In the genomic region with DNA sequence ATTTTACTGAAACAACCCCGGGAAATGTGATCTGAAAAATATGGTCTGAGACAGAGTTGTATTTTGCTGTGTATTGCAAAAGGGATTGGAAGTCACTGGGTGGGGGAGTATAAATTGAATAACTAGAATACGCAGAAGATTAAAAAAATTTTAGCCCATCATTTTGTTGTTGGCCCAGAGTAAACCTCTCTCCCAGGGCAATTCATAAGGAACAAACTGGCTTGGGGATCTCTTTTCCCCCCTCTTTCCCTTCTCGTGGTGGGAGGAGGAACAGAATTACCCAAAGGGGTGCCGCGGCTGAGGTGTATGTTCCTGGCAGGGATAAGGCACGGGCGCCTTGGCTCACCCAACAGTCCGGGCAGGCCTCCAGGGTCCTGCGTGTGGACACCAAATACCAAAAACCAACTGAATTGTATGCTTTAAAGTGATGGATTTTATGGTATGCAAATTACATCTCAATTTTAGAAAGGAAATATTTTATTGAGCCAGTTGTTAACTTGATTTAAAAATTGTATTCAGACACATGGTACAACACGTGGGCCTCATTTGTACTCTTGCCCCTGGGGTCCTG, we compare ENCODE assay signal across 2 cellular contexts.
TF ChIP-seq lines count a peak whose summit lies in the region.

No MANE protein-coding gene starts in this region.

TF ChIP-seq in SK-N-SH treated with all-trans-retinoic acid at 6 μM for 48 hours, 23 proteins besides CTCF, POLR2A, EP300 and RAD21 (continued from another document):
- no peak for TF ChIP-seq TCF4 (CRISPR knock-in tag; IDR thresholded peaks at IDR 0.05; ENCODE audit: borderline replicate concordance)
- TF ChIP-seq OSR1 (CRISPR knock-in tag; IDR thresholded peaks at IDR 0.05) = no peak
- TF ChIP-seq ISL1 (CRISPR knock-in tag; IDR thresholded peaks at IDR 0.05) = no peak
- TF ChIP-seq, protein P1, sequence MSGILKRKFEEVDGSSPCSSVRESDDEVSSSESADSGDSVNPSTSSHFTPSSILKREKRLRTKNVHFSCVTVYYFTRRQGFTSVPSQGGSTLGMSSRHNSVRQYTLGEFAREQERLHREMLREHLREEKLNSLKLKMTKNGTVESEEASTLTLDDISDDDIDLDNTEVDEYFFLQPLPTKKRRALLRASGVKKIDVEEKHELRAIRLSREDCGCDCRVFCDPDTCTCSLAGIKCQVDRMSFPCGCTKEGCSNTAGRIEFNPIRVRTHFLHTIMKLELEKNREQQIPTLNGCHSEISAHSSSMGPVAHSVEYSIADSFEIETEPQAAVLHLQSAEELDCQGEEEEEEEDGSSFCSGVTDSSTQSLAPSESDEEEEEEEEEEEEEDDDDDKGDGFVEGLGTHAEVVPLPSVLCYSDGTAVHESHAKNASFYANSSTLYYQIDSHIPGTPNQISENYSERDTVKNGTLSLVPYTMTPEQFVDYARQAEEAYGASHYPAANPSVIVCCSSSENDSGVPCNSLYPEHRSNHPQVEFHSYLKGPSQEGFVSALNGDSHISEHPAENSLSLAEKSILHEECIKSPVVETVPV (CRISPR knock-in tag; IDR thresholded peaks at IDR 0.05) = no peak
- TF ChIP-seq SNAI2 (CRISPR knock-in tag; IDR thresholded peaks at IDR 0.05) = no peak
- no peak for TF ChIP-seq ZNF565 (CRISPR knock-in tag; conservative IDR thresholded peaks at IDR 0.05; ENCODE audit: low read depth)
- TF ChIP-seq, protein P2, sequence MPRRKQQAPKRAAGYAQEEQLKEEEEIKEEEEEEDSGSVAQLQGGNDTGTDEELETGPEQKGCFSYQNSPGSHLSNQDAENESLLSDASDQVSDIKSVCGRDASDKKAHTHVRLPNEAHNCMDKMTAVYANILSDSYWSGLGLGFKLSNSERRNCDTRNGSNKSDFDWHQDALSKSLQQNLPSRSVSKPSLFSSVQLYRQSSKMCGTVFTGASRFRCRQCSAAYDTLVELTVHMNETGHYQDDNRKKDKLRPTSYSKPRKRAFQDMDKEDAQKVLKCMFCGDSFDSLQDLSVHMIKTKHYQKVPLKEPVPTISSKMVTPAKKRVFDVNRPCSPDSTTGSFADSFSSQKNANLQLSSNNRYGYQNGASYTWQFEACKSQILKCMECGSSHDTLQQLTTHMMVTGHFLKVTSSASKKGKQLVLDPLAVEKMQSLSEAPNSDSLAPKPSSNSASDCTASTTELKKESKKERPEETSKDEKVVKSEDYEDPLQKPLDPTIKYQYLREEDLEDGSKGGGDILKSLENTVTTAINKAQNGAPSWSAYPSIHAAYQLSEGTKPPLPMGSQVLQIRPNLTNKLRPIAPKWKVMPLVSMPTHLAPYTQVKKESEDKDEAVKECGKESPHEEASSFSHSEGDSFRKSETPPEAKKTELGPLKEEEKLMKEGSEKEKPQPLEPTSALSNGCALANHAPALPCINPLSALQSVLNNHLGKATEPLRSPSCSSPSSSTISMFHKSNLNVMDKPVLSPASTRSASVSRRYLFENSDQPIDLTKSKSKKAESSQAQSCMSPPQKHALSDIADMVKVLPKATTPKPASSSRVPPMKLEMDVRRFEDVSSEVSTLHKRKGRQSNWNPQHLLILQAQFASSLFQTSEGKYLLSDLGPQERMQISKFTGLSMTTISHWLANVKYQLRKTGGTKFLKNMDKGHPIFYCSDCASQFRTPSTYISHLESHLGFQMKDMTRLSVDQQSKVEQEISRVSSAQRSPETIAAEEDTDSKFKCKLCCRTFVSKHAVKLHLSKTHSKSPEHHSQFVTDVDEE (CRISPR knock-in tag; IDR thresholded peaks at IDR 0.05) = no peak
- TF ChIP-seq BACH2 (CRISPR knock-in tag; IDR thresholded peaks at IDR 0.05; ENCODE audit: borderline replicate concordance) = no peak
- no peak for TF ChIP-seq ZFP3 (CRISPR knock-in tag; IDR thresholded peaks at IDR 0.05)
- TF ChIP-seq, protein P3, sequence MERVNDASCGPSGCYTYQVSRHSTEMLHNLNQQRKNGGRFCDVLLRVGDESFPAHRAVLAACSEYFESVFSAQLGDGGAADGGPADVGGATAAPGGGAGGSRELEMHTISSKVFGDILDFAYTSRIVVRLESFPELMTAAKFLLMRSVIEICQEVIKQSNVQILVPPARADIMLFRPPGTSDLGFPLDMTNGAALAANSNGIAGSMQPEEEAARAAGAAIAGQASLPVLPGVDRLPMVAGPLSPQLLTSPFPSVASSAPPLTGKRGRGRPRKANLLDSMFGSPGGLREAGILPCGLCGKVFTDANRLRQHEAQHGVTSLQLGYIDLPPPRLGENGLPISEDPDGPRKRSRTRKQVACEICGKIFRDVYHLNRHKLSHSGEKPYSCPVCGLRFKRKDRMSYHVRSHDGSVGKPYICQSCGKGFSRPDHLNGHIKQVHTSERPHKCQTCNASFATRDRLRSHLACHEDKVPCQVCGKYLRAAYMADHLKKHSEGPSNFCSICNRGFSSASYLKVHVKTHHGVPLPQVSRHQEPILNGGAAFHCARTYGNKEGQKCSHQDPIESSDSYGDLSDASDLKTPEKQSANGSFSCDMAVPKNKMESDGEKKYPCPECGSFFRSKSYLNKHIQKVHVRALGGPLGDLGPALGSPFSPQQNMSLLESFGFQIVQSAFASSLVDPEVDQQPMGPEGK (CRISPR knock-in tag; IDR thresholded peaks at IDR 0.05; ENCODE audit: borderline replicate concordance) = no peak
- TF ChIP-seq, protein P4, sequence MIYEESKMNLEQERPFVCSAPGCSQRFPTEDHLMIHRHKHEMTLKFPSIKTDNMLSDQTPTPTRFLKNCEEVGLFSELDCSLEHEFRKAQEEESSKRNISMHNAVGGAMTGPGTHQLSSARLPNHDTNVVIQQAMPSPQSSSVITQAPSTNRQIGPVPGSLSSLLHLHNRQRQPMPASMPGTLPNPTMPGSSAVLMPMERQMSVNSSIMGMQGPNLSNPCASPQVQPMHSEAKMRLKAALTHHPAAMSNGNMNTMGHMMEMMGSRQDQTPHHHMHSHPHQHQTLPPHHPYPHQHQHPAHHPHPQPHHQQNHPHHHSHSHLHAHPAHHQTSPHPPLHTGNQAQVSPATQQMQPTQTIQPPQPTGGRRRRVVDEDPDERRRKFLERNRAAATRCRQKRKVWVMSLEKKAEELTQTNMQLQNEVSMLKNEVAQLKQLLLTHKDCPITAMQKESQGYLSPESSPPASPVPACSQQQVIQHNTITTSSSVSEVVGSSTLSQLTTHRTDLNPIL (CRISPR knock-in tag; IDR thresholded peaks at IDR 0.05; ENCODE audit: low read depth) = no peak
- TF ChIP-seq CSDC2 (CRISPR knock-in tag; IDR thresholded peaks at IDR 0.05) = no peak

TF ChIP-seq in SK-N-SH, 30 proteins besides CTCF, POLR2A, EP300 and RAD21 (continued from another document):
- TF ChIP-seq, protein P5, sequence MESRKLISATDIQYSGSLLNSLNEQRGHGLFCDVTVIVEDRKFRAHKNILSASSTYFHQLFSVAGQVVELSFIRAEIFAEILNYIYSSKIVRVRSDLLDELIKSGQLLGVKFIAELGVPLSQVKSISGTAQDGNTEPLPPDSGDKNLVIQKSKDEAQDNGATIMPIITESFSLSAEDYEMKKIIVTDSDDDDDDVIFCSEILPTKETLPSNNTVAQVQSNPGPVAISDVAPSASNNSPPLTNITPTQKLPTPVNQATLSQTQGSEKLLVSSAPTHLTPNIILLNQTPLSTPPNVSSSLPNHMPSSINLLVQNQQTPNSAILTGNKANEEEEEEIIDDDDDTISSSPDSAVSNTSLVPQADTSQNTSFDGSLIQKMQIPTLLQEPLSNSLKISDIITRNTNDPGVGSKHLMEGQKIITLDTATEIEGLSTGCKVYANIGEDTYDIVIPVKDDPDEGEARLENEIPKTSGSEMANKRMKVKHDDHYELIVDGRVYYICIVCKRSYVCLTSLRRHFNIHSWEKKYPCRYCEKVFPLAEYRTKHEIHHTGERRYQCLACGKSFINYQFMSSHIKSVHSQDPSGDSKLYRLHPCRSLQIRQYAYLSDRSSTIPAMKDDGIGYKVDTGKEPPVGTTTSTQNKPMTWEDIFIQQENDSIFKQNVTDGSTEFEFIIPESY (IDR thresholded peaks at IDR 0.05; ENCODE audit: borderline replicate concordance, low read depth) = no peak
- TF ChIP-seq, protein P6, sequence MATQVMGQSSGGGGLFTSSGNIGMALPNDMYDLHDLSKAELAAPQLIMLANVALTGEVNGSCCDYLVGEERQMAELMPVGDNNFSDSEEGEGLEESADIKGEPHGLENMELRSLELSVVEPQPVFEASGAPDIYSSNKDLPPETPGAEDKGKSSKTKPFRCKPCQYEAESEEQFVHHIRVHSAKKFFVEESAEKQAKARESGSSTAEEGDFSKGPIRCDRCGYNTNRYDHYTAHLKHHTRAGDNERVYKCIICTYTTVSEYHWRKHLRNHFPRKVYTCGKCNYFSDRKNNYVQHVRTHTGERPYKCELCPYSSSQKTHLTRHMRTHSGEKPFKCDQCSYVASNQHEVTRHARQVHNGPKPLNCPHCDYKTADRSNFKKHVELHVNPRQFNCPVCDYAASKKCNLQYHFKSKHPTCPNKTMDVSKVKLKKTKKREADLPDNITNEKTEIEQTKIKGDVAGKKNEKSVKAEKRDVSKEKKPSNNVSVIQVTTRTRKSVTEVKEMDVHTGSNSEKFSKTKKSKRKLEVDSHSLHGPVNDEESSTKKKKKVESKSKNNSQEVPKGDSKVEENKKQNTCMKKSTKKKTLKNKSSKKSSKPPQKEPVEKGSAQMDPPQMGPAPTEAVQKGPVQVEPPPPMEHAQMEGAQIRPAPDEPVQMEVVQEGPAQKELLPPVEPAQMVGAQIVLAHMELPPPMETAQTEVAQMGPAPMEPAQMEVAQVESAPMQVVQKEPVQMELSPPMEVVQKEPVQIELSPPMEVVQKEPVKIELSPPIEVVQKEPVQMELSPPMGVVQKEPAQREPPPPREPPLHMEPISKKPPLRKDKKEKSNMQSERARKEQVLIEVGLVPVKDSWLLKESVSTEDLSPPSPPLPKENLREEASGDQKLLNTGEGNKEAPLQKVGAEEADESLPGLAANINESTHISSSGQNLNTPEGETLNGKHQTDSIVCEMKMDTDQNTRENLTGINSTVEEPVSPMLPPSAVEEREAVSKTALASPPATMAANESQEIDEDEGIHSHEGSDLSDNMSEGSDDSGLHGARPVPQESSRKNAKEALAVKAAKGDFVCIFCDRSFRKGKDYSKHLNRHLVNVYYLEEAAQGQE (IDR thresholded peaks at IDR 0.05; ENCODE audit: low read depth, low read length) = no peak
- TF ChIP-seq EZH2phosphoT487 (IDR thresholded peaks at IDR 0.05; ENCODE audit: borderline replicate concordance, low read depth) = no peak
- TF ChIP-seq SMC3 (IDR thresholded peaks at IDR 0.05; ENCODE audit: low read depth, low read length) = no peak
- TF ChIP-seq, protein P7, sequence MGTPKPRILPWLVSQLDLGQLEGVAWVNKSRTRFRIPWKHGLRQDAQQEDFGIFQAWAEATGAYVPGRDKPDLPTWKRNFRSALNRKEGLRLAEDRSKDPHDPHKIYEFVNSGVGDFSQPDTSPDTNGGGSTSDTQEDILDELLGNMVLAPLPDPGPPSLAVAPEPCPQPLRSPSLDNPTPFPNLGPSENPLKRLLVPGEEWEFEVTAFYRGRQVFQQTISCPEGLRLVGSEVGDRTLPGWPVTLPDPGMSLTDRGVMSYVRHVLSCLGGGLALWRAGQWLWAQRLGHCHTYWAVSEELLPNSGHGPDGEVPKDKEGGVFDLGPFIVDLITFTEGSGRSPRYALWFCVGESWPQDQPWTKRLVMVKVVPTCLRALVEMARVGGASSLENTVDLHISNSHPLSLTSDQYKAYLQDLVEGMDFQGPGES (IDR thresholded peaks at IDR 0.05; ENCODE audit: low read depth, low read length) = no peak
- no peak for TF ChIP-seq GABPA (IDR thresholded peaks at IDR 0.05; ENCODE audit: low read depth)
